ENCODE assay signal across 1 cellular context in the genomic region with DNA sequence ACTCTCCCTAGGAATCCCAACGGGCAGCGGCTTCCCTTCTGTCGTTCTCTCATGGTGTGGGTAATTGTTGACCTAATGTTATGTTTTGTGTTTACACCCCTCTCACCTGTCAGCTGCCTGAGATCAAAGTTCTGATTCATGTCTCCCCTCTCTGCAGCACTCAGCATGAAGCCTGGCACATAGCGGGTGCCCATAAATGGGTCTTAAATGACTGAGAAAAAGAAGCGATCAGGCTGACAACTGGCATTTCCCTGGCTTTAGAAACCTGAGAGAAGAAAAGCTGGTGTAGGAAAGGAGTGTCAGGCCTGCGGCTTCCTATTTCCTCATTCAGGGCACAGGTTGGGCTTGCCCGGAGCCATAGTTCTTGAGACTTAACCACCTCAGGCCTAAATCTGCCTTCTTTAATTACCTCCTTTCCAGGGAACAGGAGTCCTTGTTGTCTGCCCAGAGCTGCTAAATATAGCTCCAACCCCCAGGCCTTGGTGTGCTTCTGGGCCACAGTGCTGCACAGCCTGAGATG.
TF ChIP-seq lines count a peak whose summit lies in the region.

No MANE protein-coding gene starts in this region.

TF ChIP-seq in HepG2, 621 proteins besides CTCF, POLR2A, EP300 and RAD21 (continued from another document and continues in another):
- no peak for TF ChIP-seq MLXIP (CRISPR knock-in tag; IDR thresholded peaks at IDR 0.05; ENCODE audit: borderline replicate concordance)
- no peak for TF ChIP-seq ZNF766 (CRISPR knock-in tag; IDR thresholded peaks at IDR 0.05; ENCODE audit: borderline replicate concordance)
- TF ChIP-seq PAWR (CRISPR knock-in tag; IDR thresholded peaks at IDR 0.05; ENCODE audit: borderline replicate concordance): no peak
- no peak for TF ChIP-seq MIER3 (CRISPR knock-in tag; IDR thresholded peaks at IDR 0.05; ENCODE audit: borderline replicate concordance)
- TF ChIP-seq ZNF567 (CRISPR knock-in tag; IDR thresholded peaks at IDR 0.05; ENCODE audit: borderline replicate concordance): no peak
- TF ChIP-seq ZNF225 (CRISPR knock-in tag; IDR thresholded peaks at IDR 0.05): no peak
- TF ChIP-seq, protein P1, sequence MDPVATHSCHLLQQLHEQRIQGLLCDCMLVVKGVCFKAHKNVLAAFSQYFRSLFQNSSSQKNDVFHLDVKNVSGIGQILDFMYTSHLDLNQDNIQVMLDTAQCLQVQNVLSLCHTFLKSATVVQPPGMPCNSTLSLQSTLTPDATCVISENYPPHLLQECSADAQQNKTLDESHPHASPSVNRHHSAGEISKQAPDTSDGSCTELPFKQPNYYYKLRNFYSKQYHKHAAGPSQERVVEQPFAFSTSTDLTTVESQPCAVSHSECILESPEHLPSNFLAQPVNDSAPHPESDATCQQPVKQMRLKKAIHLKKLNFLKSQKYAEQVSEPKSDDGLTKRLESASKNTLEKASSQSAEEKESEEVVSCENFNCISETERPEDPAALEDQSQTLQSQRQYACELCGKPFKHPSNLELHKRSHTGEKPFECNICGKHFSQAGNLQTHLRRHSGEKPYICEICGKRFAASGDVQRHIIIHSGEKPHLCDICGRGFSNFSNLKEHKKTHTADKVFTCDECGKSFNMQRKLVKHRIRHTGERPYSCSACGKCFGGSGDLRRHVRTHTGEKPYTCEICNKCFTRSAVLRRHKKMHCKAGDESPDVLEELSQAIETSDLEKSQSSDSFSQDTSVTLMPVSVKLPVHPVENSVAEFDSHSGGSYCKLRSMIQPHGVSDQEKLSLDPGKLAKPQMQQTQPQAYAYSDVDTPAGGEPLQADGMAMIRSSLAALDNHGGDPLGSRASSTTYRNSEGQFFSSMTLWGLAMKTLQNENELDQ (CRISPR knock-in tag; IDR thresholded peaks at IDR 0.05; ENCODE audit: borderline replicate concordance): no peak
- TF ChIP-seq SMAD9 (CRISPR knock-in tag; IDR thresholded peaks at IDR 0.05): no peak
- TF ChIP-seq POLR2G (IDR thresholded peaks at IDR 0.05; ENCODE audit: low read depth, low read length): no peak
- peak; percentile 65; the same call in 1 of the 2 replicates for TF ChIP-seq ZBTB4 (CRISPR knock-in tag; IDR thresholded peaks at IDR 0.05; ENCODE audit: borderline replicate concordance)
- no peak for TF ChIP-seq ZNF749 (CRISPR knock-in tag; IDR thresholded peaks at IDR 0.05; ENCODE audit: borderline replicate concordance)
- TF ChIP-seq, protein P2, sequence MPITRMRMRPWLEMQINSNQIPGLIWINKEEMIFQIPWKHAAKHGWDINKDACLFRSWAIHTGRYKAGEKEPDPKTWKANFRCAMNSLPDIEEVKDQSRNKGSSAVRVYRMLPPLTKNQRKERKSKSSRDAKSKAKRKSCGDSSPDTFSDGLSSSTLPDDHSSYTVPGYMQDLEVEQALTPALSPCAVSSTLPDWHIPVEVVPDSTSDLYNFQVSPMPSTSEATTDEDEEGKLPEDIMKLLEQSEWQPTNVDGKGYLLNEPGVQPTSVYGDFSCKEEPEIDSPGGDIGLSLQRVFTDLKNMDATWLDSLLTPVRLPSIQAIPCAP (CRISPR knock-in tag; IDR thresholded peaks at IDR 0.05; ENCODE audit: low read depth): no peak
- no peak for TF ChIP-seq BRCA1 (CRISPR knock-in tag; IDR thresholded peaks at IDR 0.05)
- no peak for TF ChIP-seq ZNF577 (CRISPR knock-in tag; IDR thresholded peaks at IDR 0.05; ENCODE audit: borderline replicate concordance, low read depth)
- TF ChIP-seq, protein P3, sequence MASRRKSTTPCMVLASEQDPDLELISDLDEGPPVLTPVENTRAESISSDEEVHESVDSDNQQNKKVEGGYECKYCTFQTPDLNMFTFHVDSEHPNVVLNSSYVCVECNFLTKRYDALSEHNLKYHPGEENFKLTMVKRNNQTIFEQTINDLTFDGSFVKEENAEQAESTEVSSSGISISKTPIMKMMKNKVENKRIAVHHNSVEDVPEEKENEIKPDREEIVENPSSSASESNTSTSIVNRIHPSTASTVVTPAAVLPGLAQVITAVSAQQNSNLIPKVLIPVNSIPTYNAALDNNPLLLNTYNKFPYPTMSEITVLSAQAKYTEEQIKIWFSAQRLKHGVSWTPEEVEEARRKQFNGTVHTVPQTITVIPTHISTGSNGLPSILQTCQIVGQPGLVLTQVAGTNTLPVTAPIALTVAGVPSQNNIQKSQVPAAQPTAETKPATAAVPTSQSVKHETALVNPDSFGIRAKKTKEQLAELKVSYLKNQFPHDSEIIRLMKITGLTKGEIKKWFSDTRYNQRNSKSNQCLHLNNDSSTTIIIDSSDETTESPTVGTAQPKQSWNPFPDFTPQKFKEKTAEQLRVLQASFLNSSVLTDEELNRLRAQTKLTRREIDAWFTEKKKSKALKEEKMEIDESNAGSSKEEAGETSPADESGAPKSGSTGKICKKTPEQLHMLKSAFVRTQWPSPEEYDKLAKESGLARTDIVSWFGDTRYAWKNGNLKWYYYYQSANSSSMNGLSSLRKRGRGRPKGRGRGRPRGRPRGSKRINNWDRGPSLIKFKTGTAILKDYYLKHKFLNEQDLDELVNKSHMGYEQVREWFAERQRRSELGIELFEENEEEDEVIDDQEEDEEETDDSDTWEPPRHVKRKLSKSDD (CRISPR knock-in tag; IDR thresholded peaks at IDR 0.05; ENCODE audit: low read depth): no peak
- peak; percentile 60; the same call in 1 of the 2 replicates for TF ChIP-seq IRF2 (CRISPR knock-in tag; IDR thresholded peaks at IDR 0.05)
- TF ChIP-seq ETV5 (CRISPR knock-in tag; IDR thresholded peaks at IDR 0.05; ENCODE audit: borderline replicate concordance): no peak
- TF ChIP-seq AGO1 (IDR thresholded peaks at IDR 0.05; ENCODE audit: low read depth, low read length, poor library complexity, severe bottlenecking): no peak
- peak; percentile 38; the same call in 1 of the 2 replicates for TF ChIP-seq ZNF746 (CRISPR knock-in tag; IDR thresholded peaks at IDR 0.05)
- TF ChIP-seq CENPX (CRISPR knock-in tag; IDR thresholded peaks at IDR 0.05): no peak
- TF ChIP-seq SKI (IDR thresholded peaks at IDR 0.05; ENCODE audit: partially characterized antibody): no peak
- TF ChIP-seq SALL1 (CRISPR knock-in tag; IDR thresholded peaks at IDR 0.05): peak; percentile 91
- TF ChIP-seq ZNF335 (CRISPR knock-in tag; IDR thresholded peaks at IDR 0.05): no peak
- TF ChIP-seq, protein P4, sequence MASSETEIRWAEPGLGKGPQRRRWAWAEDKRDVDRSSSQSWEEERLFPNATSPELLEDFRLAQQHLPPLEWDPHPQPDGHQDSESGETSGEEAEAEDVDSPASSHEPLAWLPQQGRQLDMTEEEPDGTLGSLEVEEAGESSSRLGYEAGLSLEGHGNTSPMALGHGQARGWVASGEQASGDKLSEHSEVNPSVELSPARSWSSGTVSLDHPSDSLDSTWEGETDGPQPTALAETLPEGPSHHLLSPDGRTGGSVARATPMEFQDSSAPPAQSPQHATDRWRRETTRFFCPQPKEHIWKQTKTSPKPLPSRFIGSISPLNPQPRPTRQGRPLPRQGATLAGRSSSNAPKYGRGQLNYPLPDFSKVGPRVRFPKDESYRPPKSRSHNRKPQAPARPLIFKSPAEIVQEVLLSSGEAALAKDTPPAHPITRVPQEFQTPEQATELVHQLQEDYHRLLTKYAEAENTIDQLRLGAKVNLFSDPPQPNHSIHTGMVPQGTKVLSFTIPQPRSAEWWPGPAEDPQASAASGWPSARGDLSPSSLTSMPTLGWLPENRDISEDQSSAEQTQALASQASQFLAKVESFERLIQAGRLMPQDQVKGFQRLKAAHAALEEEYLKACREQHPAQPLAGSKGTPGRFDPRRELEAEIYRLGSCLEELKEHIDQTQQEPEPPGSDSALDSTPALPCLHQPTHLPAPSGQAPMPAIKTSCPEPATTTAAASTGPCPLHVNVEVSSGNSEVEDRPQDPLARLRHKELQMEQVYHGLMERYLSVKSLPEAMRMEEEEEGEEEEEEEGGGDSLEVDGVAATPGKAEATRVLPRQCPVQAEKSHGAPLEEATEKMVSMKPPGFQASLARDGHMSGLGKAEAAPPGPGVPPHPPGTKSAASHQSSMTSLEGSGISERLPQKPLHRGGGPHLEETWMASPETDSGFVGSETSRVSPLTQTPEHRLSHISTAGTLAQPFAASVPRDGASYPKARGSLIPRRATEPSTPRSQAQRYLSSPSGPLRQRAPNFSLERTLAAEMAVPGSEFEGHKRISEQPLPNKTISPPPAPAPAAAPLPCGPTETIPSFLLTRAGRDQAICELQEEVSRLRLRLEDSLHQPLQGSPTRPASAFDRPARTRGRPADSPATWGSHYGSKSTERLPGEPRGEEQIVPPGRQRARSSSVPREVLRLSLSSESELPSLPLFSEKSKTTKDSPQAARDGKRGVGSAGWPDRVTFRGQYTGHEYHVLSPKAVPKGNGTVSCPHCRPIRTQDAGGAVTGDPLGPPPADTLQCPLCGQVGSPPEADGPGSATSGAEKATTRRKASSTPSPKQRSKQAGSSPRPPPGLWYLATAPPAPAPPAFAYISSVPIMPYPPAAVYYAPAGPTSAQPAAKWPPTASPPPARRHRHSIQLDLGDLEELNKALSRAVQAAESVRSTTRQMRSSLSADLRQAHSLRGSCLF (CRISPR knock-in tag; IDR thresholded peaks at IDR 0.05; ENCODE audit: borderline replicate concordance): no peak
- no peak for TF ChIP-seq SSRP1 (CRISPR knock-in tag; IDR thresholded peaks at IDR 0.05)
- no peak; the same call in 1 of the 2 replicates for TF ChIP-seq ZNF652 (CRISPR knock-in tag; IDR thresholded peaks at IDR 0.05; ENCODE audit: borderline replicate concordance, low read depth)
- no peak for TF ChIP-seq NFE2L1 (CRISPR knock-in tag; IDR thresholded peaks at IDR 0.05; ENCODE audit: borderline replicate concordance)
- TF ChIP-seq ZNF839 (CRISPR knock-in tag; IDR thresholded peaks at IDR 0.05; ENCODE audit: borderline replicate concordance): no peak
- no peak for TF ChIP-seq ZNF101 (CRISPR knock-in tag; IDR thresholded peaks at IDR 0.05; ENCODE audit: borderline replicate concordance, low read depth)
- TF ChIP-seq RERE (CRISPR knock-in tag; IDR thresholded peaks at IDR 0.05; ENCODE audit: low read depth): no peak
- no peak for TF ChIP-seq ZNF773 (CRISPR knock-in tag; IDR thresholded peaks at IDR 0.05; ENCODE audit: borderline replicate concordance)
